Comparison of ENCODE assay signal across 11 cellular contexts in genomic region chr1:19664453-19665043, GRCh38. TPM values are rescaled to one million over a fixed set of nuclear protein-coding genes. Genes with fewer than 3 reads are reported as not detected.
A peak's percentile ranks its signal among the peaks of the same experiment; 100 is the strongest.
DNase-seq lines count a peak whose midpoint lies in the region; ATAC-seq, FAIRE-seq and TF ChIP-seq lines count a peak whose summit lies in the region.
"Had no signal": no experiment of that assay in that cellular context is flagged by ENCODE, and none has a peak within 500 bp of the region (broad histone marks: within the 10 kb centered on the region; RNA-seq: fewer than 3 reads in every experiment).

TSS of gene HTR6 (plus strand) at chr1:19664875. CDS start at chr1:19665754, 879 bp downstream.

- H3K27ac ChIP-seq in SK-N-SH (ENCODE audit: low read depth in 2 of 2, low read length in 1 of 2) = no peak within 1 kb of the TSS
- no peak within 1 kb of the TSS for H3K27ac ChIP-seq in H1 (ENCODE audit: low read depth, low read length)
- H3K27ac ChIP-seq in smooth muscle cell (ENCODE audit: low read depth) = no peak within 1 kb of the TSS
- no peak within 1 kb of the TSS for H3K27ac ChIP-seq in gastroesophageal sphincter
- H3K27ac ChIP-seq: KMS-11 had no signal

- H3K27me3 ChIP-seq in SK-N-SH (ENCODE audit: insufficient read depth) (no peaks in the 10 kb centered on the region; the same call in 1 of the 2 replicates), H1 (replicated peaks in 1 of 4; ENCODE audit: control insufficient read depth in 3 of 4, extremely low read depth in 1 of 4, insufficient read depth in 3 of 4, low read length in 3 of 4) (peaks cover 28 to 47% (median 40%) of the 10 kb centered on the region in 4 experiments), smooth muscle cell (ENCODE audit: low read depth) (peaks cover 82% of the 10 kb centered on the region), gastroesophageal sphincter (peaks cover 71% of the 10 kb centered on the region)

- no peaks in the 10 kb centered on the region for H4K20me1 ChIP-seq in SK-N-SH (ENCODE audit: insufficient read depth)
- H4K20me1 ChIP-seq in H1 (replicated peaks in 1 of 2; ENCODE audit: control insufficient read depth in 1 of 2, insufficient read depth in 2 of 2, low read length in 2 of 2) = peaks cover 0 to 4% of the 10 kb centered on the region in 2 experiments
- no peaks in the 10 kb centered on the region for H4K20me1 ChIP-seq in smooth muscle cell (ENCODE audit: low read depth)

- FAIRE-seq in H1 (lab: Jason Lieb, UNC) = no peak
- FAIRE-seq: A204.1, colon had no signal

- H3K23ac ChIP-seq in H1 (ENCODE audit: insufficient read length) = no peak within 1 kb of the TSS

- peaks cover 0 to 6% of the 10 kb centered on the region in 2 experiments; a peak in 1 of 4 replicates for H3K4me1 ChIP-seq in SK-N-SH (ENCODE audit: control insufficient read depth in 1 of 2, insufficient read depth in 2 of 2, low read depth in 1 of 2, low read length in 1 of 2)
- H3K4me1 ChIP-seq in H1 (replicated peaks in 1 of 4; ENCODE audit: control insufficient read depth in 3 of 4, insufficient read depth in 4 of 4, low read length in 3 of 4) = no peaks in the 10 kb centered on the region; a peak in 3 of 7 replicates
- no peaks in the 10 kb centered on the region for H3K4me1 ChIP-seq in smooth muscle cell (ENCODE audit: low read depth)
- H3K4me1 ChIP-seq in gastroesophageal sphincter = peaks cover 0 to 30% (median 9%) of the 10 kb centered on the region in 3 donors

- no peak within 1 kb of the TSS for H4K91ac ChIP-seq in H1 (replicated peaks; ENCODE audit: insufficient read length, low read length)

- H2AK5ac ChIP-seq in H1 (ENCODE audit: low read depth, low read length) = no peak within 1 kb of the TSS

- H3K18ac ChIP-seq in H1 (ENCODE audit: extremely low read depth, low read length) = no peak within 1 kb of the TSS

- no peak within 1 kb of the TSS for H2BK12ac ChIP-seq in H1 (ENCODE audit: low read depth, low read length)

- TF ChIP-seq RAD21 in SK-N-SH (IDR thresholded peaks at IDR 0.05; ENCODE audit: low read length) = no peak
- TF ChIP-seq RAD21 in H1 (IDR thresholded peaks at IDR 0.05 in 1 of 2, conservative IDR thresholded peaks at IDR 0.05 in 1 of 2; ENCODE audit: low read depth in 2 of 2, low read length in 2 of 2) = no peak

- no peak within 1 kb of the TSS for H4K5ac ChIP-seq in H1 (ENCODE audit: insufficient read length, low read depth, low read length)

- H3K9me3 ChIP-seq in SK-N-SH (no peaks in the 10 kb centered on the region), H1 (ENCODE audit: insufficient read depth in 2 of 2, low read depth in 1 of 2, low read length in 1 of 2) (no peaks in the 10 kb centered on the region), smooth muscle cell (replicated peaks; ENCODE audit: low read depth) (no peaks in the 10 kb centered on the region), gastroesophageal sphincter (no peaks in the 10 kb centered on the region)

- no peaks in the 10 kb centered on the region for H3K36me3 ChIP-seq in SK-N-SH (replicated peaks in 1 of 2; ENCODE audit: control insufficient read depth in 1 of 2, insufficient read depth in 2 of 2, low read length in 1 of 2)
- H3K36me3 ChIP-seq in H1 (ENCODE audit: control insufficient read depth in 2 of 4, insufficient read depth in 4 of 4, low read length in 3 of 4) = no peaks in the 10 kb centered on the region; a peak in 1 of 8 replicates
- H3K36me3 ChIP-seq in smooth muscle cell (ENCODE audit: low read depth) = no peaks in the 10 kb centered on the region
- H3K36me3 ChIP-seq in gastroesophageal sphincter = no peaks in the 10 kb centered on the region

- H2BK120ac ChIP-seq in H1 (replicated peaks; ENCODE audit: low read depth, low read length) = no peak within 1 kb of the TSS

- H3K79me1 ChIP-seq in H1 (ENCODE audit: low read depth, low read length) = no peaks in the 10 kb centered on the region; the same call in 1 of the 2 replicates

- DNase-seq in DMS53 (lab: John Stamatoyannopoulos, UW) (peak; percentile 55), DMS53 treated with DMSO at 0.1 percent for 48 hours (lab: John Stamatoyannopoulos, UW; ENCODE audit: unreplicated experiment) (no peak), SK-N-SH (peak; percentile 95), H1 (ENCODE audit: low read depth in 1 of 2, low spot score in 2 of 2) (no peak), smooth muscle cell (lab: John Stamatoyannopoulos, UW; ENCODE audit: unreplicated experiment) (no peak), hepatic stellate cell (ENCODE audit: low spot score) (no peak), foreskin melanocyte (no peak)

- H3F3A ChIP-seq in SK-N-SH (replicated peaks; ENCODE audit: insufficient read depth) (no peaks in the 10 kb centered on the region), smooth muscle cell (ENCODE audit: low read depth) (no peaks in the 10 kb centered on the region)

- no peak within 1 kb of the TSS for H3K4ac ChIP-seq in H1 (replicated peaks; ENCODE audit: insufficient read length, low read depth, low read length)

- peak within 1 kb of the TSS; percentile 74 for H3K4me2 ChIP-seq in SK-N-SH
- H3K4me2 ChIP-seq in H1 (ENCODE audit: insufficient read depth in 1 of 2, low read depth in 2 of 2, low read length in 2 of 2) = peak within 1 kb of the TSS; percentile 62 to 77
- peak within 1 kb of the TSS; percentile 63 for H3K4me2 ChIP-seq in smooth muscle cell
- H3K4me2 ChIP-seq: KMS-11 had no signal

- peak within 1 kb of the TSS; percentile 76; the same call in 1 of the 2 replicates for H4K8ac ChIP-seq in H1 (ENCODE audit: extremely low read depth, insufficient read depth, low read length)

- H3K14ac ChIP-seq in H1 (ENCODE audit: insufficient read length) = no peak within 1 kb of the TSS

- H2BK20ac ChIP-seq in H1 (ENCODE audit: low read length) = no peak within 1 kb of the TSS

- no peak within 1 kb of the TSS for H3K9ac ChIP-seq in SK-N-SH
- H3K9ac ChIP-seq in H1 (replicated peaks in 1 of 4; ENCODE audit: extremely low read depth in 1 of 4, low read depth in 3 of 4, low read length in 3 of 4) = no peak within 1 kb of the TSS
- no peak within 1 kb of the TSS for H3K9ac ChIP-seq in smooth muscle cell (ENCODE audit: low read depth)
- H3K9ac ChIP-seq: KMS-11 had no signal

- H3K79me2 ChIP-seq in SK-N-SH (ENCODE audit: insufficient read depth) (no peaks in the 10 kb centered on the region), H1 (ENCODE audit: control insufficient read depth in 1 of 2, insufficient read depth in 2 of 2, low read length in 2 of 2) (no peaks in the 10 kb centered on the region), smooth muscle cell (ENCODE audit: low read depth) (no peaks in the 10 kb centered on the region)

- no peak for TF ChIP-seq CTCF in SK-N-SH (IDR thresholded peaks at IDR 0.05)
- TF ChIP-seq CTCF in H1 (IDR thresholded peaks at IDR 0.05; ENCODE audit: control extremely low read depth in 1 of 3, insufficient read depth in 1 of 3, low read depth in 1 of 3, low read length in 3 of 3) = no peak
- TF ChIP-seq CTCF in smooth muscle cell (IDR thresholded peaks at IDR 0.05; ENCODE audit: borderline replicate concordance, insufficient read depth, poor library complexity, severe bottlenecking) = no peak
- TF ChIP-seq CTCF in gastroesophageal sphincter (IDR thresholded peaks at IDR 0.05) = no peak

- H3K23me2 ChIP-seq in H1 (ENCODE audit: low read depth, low read length) = peaks cover 9% of the 10 kb centered on the region; the same call in 1 of the 2 replicates

- no peak for ATAC-seq in gastroesophageal sphincter

- POLR2A ChIA-PET in SK-N-SH (lab: Yijun Ruan, JAX) = no interaction called here
- POLR2A ChIA-PET in H1 (lab: Charles Lee; ENCODE audit: partially characterized antibody) = no interaction called here

- H3K56ac ChIP-seq in H1 (replicated peaks; ENCODE audit: insufficient read length, low read depth, low read length) = no peak within 1 kb of the TSS

- TF ChIP-seq EP300 in SK-N-SH (IDR thresholded peaks at IDR 0.05; ENCODE audit: borderline replicate concordance in 1 of 2, low read depth in 1 of 2, low read length in 1 of 2) (no peak), H1 (IDR thresholded peaks at IDR 0.05; ENCODE audit: borderline replicate concordance in 1 of 2, low read depth in 2 of 2, low read length in 2 of 2) (no peak), gastroesophageal sphincter (IDR thresholded peaks at IDR 0.05) (no peak)

- WGBS in SK-N-SH (ENCODE audit: low lambda C conversion rate) = 4% methylated on average over 25 of the region's 57 CpGs
- 34% methylated on average over 9 of the region's 57 CpGs; no CpG with 5 or more reads in 1 of the 2 experiments for WGBS in H1 (ENCODE audit: extremely low coverage in 1 of 2, insufficient coverage in 1 of 2, insufficient read length in 1 of 2, insufficient replicate concordance in 2 of 2, low coverage in 1 of 2, low lambda C conversion rate in 2 of 2, missing lambda C conversion rate in 1 of 2), 2 experiments
- whole genome bisulfite sequencing in smooth muscle cell (ENCODE audit: low lambda C conversion rate) = 8% methylated on average over 45 of the region's 57 CpGs
- no CpG with 5 or more reads among the region's 57 CpGs for WGBS in gastroesophageal sphincter (ENCODE audit: low coverage in 1 of 2), 2 donors

- CTCF ChIA-PET in SK-N-SH (lab: Yijun Ruan, JAX) = interaction anchor here (0.6 to 33.1 kb wide), 7 partner anchors 8 to 423 kb away, joined by 3 to 553 read pairs (median 3); no protein-coding TSS in a partner anchor
- CTCF ChIA-PET in H1 (lab: Charles Lee; ENCODE audit: partially characterized antibody) = interaction anchor here (1.0 to 6.1 kb wide), 5 partner anchors 8 to 51 kb away, joined by 3 to 127 read pairs (median 23); no protein-coding TSS in a partner anchor

- no peaks in the 10 kb centered on the region for H3K9me2 ChIP-seq in SK-N-SH

- no peak for TF ChIP-seq POLR2A in H1 (IDR thresholded peaks at IDR 0.05; ENCODE audit: control extremely low read depth in 1 of 2, low read depth in 2 of 2, low read length in 2 of 2)
- no peak for TF ChIP-seq POLR2A in gastroesophageal sphincter (IDR thresholded peaks at IDR 0.05)

- peak within 1 kb of the TSS; percentile 53 to 56 for H3K4me3 ChIP-seq in SK-N-SH (ENCODE audit: low read depth in 2 of 2, low read length in 1 of 2)
- peak within 1 kb of the TSS; percentile 32 to 67 (median 42) for H3K4me3 ChIP-seq in H1 (ENCODE audit: extremely low read depth in 1 of 4, insufficient read depth in 2 of 4, low read depth in 3 of 4, low read length in 4 of 4)
- peak within 1 kb of the TSS; percentile 24 for H3K4me3 ChIP-seq in smooth muscle cell
- peak within 1 kb of the TSS in 1 of 2 donors; percentile 46 for H3K4me3 ChIP-seq in gastroesophageal sphincter

- H2BK5ac ChIP-seq in H1 (ENCODE audit: low read depth, low read length) = no peak within 1 kb of the TSS

- no peak within 1 kb of the TSS for H2BK15ac ChIP-seq in H1 (ENCODE audit: low read length)

- H2AFZ ChIP-seq in SK-N-SH (ENCODE audit: low read depth) = no peak within 1 kb of the TSS; the same call in 1 of the 2 replicates
- H2AFZ ChIP-seq in H1 (ENCODE audit: low read length) = no peak within 1 kb of the TSS
- no peak within 1 kb of the TSS for H2AFZ ChIP-seq in smooth muscle cell (ENCODE audit: low read depth)

RNA-seq across cellular contexts. Expression of gene HTR6, which starts in this region (rescaled TPM):
- polyA plus RNA-seq in SK-N-SH (2012; rRNA removed) (0.05 and 0.10 TPM in 2 replicates), H1 (2011; rRNA removed) (0.95 and 1.4 TPM in 2 replicates), smooth muscle cell (not detected in 2 replicates)
- polyA plus RNA-seq in SK-N-SH (2012; cell fraction: cytosol; rRNA removed) = 0.08 and 0.10 TPM in 2 replicates
- 0.33 and 0.36 TPM in 2 replicates for polyA plus RNA-seq in SK-N-SH (2012; cell fraction: nucleus; rRNA removed)
- total RNA-seq in H1 (2021; fragmentation: NEBNext Ultra II Directional; extraction: Animal tissue kit (Norgen Biotek cat#: 25700)) = 0.69 and 0.76 TPM in 2 replicates
- polyA plus RNA-seq in H1 (2011; cell fraction: cytosol; rRNA removed) = 0.44 TPM
- 0.93 TPM for polyA plus RNA-seq in H1 (2011; cell fraction: nucleus; rRNA removed)
- polyA plus RNA-seq in H1 (2012, experiment 1 of 2) = 0.29 to 1.0 TPM (median 0.73 TPM) in 4 replicates
- polyA plus RNA-seq in H1 (2012, experiment 2 of 2) = 0.64 TPM
- 1.4 TPM for polyA plus RNA-seq in H1 (2013, experiment 1 of 2)
- polyA plus RNA-seq in H1 (2013, experiment 2 of 2) = 1.1 TPM
- polyA minus RNA-seq in H1 (2011; rRNA and poly(A)+ RNA removed) = 0.22 and 0.24 TPM in 2 replicates
- 1.7 TPM for polyA minus RNA-seq in H1 (2011; cell fraction: cytosol; rRNA and poly(A)+ RNA removed)
- 1.1 TPM for polyA minus RNA-seq in H1 (2011; cell fraction: nucleus; rRNA and poly(A)+ RNA removed)
- total RNA-seq in smooth muscle cell (not detected in 2 replicates), gastroesophageal sphincter (not detected)

Comparison
In these comparisons a context has a peak if more than half of its experiments do, and no peak if none do; other contexts are left out.
1. Peak in DNase-seq, H3K4me3 ChIP-seq and H3K4me2 ChIP-seq in SK-N-SH; RNA of the gene not detected or under 1 TPM.